ENCODE assay signal across 9 cellular contexts in genomic region chr11:69939551-69940245, GRCh38.
A peak's percentile ranks its signal among the peaks of the same experiment; 100 is the strongest.
DNase-seq lines count a peak whose midpoint lies in the region; ATAC-seq, FAIRE-seq and TF ChIP-seq lines count a peak whose summit lies in the region.
"Had no signal": no experiment of that assay in that cellular context is flagged by ENCODE, and none has a peak within 500 bp of the region (broad histone marks: within the 10 kb centered on the region; RNA-seq: fewer than 3 reads in every experiment).

No MANE protein-coding gene starts in this region.

- TF ChIP-seq POLR2A in transverse colon (IDR thresholded peaks at IDR 0.05): no peak

- H3K9me3 ChIP-seq in neural progenitor cell (ENCODE audit: low read depth) (no peaks in the 10 kb centered on the region), transverse colon (no peaks in the 10 kb centered on the region)
- no peaks in the 10 kb centered on the region for H3K9me3 ChIP-seq in CD4-positive, alpha-beta T cell (ENCODE audit: control insufficient read depth, low read length)

- H3K4me1 Mint-ChIP-seq in WTC11 (peaks cover 11% of the 10 kb centered on the region), neural progenitor cell (peaks cover 17% of the 10 kb centered on the region)
- H3K4me1 Mint-ChIP-seq in CD4-positive, alpha-beta T cell (ENCODE audit: low read depth): no peaks in the 10 kb centered on the region
- H3K4me1 Mint-ChIP-seq: neural crest cell had no signal

- H3K4me2 ChIP-seq in neural progenitor cell: no peak overlapping the region

- H3K27ac Mint-ChIP-seq in WTC11: no peak overlapping the region
- peak overlapping the region; percentile 66 for H3K27ac Mint-ChIP-seq in neural progenitor cell
- no peak overlapping the region for H3K27ac Mint-ChIP-seq in CD4-positive, alpha-beta T cell

- 48 to 100% methylated on average over 1 to 28 of the region's 28 CpGs for WGBS in transverse colon (ENCODE audit: low coverage in 1 of 2), 2 donors

- H3K4me3 Mint-ChIP-seq in WTC11 (no peak overlapping the region), neural progenitor cell (no peak overlapping the region)
- H3K4me3 Mint-ChIP-seq in CD4-positive, alpha-beta T cell: no peak overlapping the region
- H3K4me3 Mint-ChIP-seq: neural crest cell had no signal

- H3K27me3 ChIP-seq in neural progenitor cell (no peaks in the 10 kb centered on the region), transverse colon (peaks cover 20% of the 10 kb centered on the region)
- peaks cover 16% of the 10 kb centered on the region for H3K27me3 ChIP-seq in CD4-positive, alpha-beta T cell (ENCODE audit: control insufficient read depth, insufficient read depth, low read length)

- H4K20me1 ChIP-seq in neural progenitor cell (ENCODE audit: low read depth): no peaks in the 10 kb centered on the region

- in situ Hi-C loops in transverse colon (cut with MboI; ENCODE audit: low pct_ligation_motif_present in 1 of 4, low pct_unique_long_range_greater_than_20kb in 1 of 4, low sequenced_read_pairs in 3 of 4): no loop called here

- intact Hi-C loops in Right ventricle myocardium inferior (cut with DNase I) (loop anchor here (1.0 kb wide), 1 partner anchor 20 kb away; no protein-coding TSS in a partner anchor), transverse colon (cut with DNase I; ENCODE audit: low total_unique reads) (no loop called here)
- intact Hi-C loops in CD4-positive, alpha-beta T cell (cut with DNase I, micrococcal nuclease): loop anchor here in 1 of 2 experiments (10.0 kb wide), 1 partner anchor 135 kb away; the partner anchor contains the start of gene ANO1

- H2AFZ ChIP-seq in neural progenitor cell (replicated peaks): no peak overlapping the region

- no peaks in the 10 kb centered on the region for H3F3A ChIP-seq in neural progenitor cell (ENCODE audit: low read depth)

- H3K27me3 Mint-ChIP-seq in WTC11 (ENCODE audit: low read depth) (peaks cover 5% of the 10 kb centered on the region; the same call in 1 of the 2 replicates), neural progenitor cell (ENCODE audit: insufficient read depth, low read depth) (peaks cover 13% of the 10 kb centered on the region)
- peaks cover 33% of the 10 kb centered on the region for H3K27me3 Mint-ChIP-seq in CD4-positive, alpha-beta T cell

- TF ChIP-seq CTCF in WTC11 (IDR thresholded peaks at IDR 0.05): no peak
- no peak for TF ChIP-seq CTCF in neural progenitor cell (IDR thresholded peaks at IDR 0.05)
- no peak for TF ChIP-seq CTCF in transverse colon (IDR thresholded peaks at IDR 0.05)
- TF ChIP-seq CTCF in CD4-positive, alpha-beta T cell (IDR thresholded peaks at IDR 0.05): no peak

- FAIRE-seq in frontal cortex (lab: Jason Lieb, UNC): no peak

- H3K79me2 ChIP-seq in neural progenitor cell (ENCODE audit: low read depth): no peaks in the 10 kb centered on the region

- no peaks in the 10 kb centered on the region for H3K36me3 ChIP-seq in neural progenitor cell
- no peaks in the 10 kb centered on the region for H3K36me3 ChIP-seq in transverse colon

- ATAC-seq in WTC11 (no peak), Right ventricle myocardium inferior (peak; percentile 92)
- no peak for ATAC-seq in CD4-positive, alpha-beta T cell (ENCODE audit: poor library complexity)

- H3K27ac ChIP-seq in neural progenitor cell: no peak overlapping the region
- peak overlapping the region in 3 of 4 donors; percentile 14 to 53 (median 18) for H3K27ac ChIP-seq in transverse colon
- H3K27ac ChIP-seq in caudate nucleus (ENCODE audit: low read depth, low read length): no peak overlapping the region
- H3K27ac ChIP-seq in CD4-positive, alpha-beta T cell (ENCODE audit: low read depth, low read length): no peak overlapping the region

- no peak for TF ChIP-seq EP300 in transverse colon (IDR thresholded peaks at IDR 0.05; ENCODE audit: low read depth)

- CTCF ChIA-PET in WTC11 (lab: Charles Lee): interaction anchor here (0.7 to 2.0 kb wide), 8 partner anchors 8 to 199 kb away, joined by 3 to 10 read pairs (median 6); no protein-coding TSS in a partner anchor
- CTCF ChIA-PET in CD4-positive, alpha-beta T cell (lab: Charles Lee): no interaction called here

- H3K9ac ChIP-seq in neural progenitor cell: no peak overlapping the region

- H3K9me3 Mint-ChIP-seq in WTC11 (peaks cover 5% of the 10 kb centered on the region), neural progenitor cell (no peaks in the 10 kb centered on the region)
- H3K9me3 Mint-ChIP-seq in CD4-positive, alpha-beta T cell: peaks cover 5% of the 10 kb centered on the region

- H3K4me1 ChIP-seq in neural progenitor cell (no peaks in the 10 kb centered on the region), transverse colon (peaks cover 0 to 7% (median 0%) of the 10 kb centered on the region in 4 donors)

- DNase-seq in WTC11 (ENCODE audit: low spot score): peak; percentile 10
- DNase-seq in Right ventricle myocardium inferior (ENCODE audit: missing footprints): peak; percentile 87
- DNase-seq in neural progenitor cell (ENCODE audit: low spot score): no peak
- no peak for DNase-seq in transverse colon
- DNase-seq in caudate nucleus (lab: John Stamatoyannopoulos, UW): no peak
- no peak for DNase-seq in CD4-positive, alpha-beta T cell
- no peak for DNase-seq in kidney glomerular epithelial cell (lab: John Stamatoyannopoulos, UW)
- no peak for DNase-seq in frontal cortex (ENCODE audit: low spot score in 2 of 2)

- POLR2A ChIA-PET in WTC11 (lab: Charles Lee): interaction anchor here (0.7 to 0.8 kb wide), 2 partner anchors 20 to 138 kb away, joined by 3 to 4 read pairs; no protein-coding TSS in a partner anchor
- POLR2A ChIA-PET in CD4-positive, alpha-beta T cell (lab: Charles Lee): no interaction called here

- no peaks in the 10 kb centered on the region for H3K36me3 Mint-ChIP-seq in WTC11
- H3K36me3 Mint-ChIP-seq in neural progenitor cell: no peaks in the 10 kb centered on the region
- no peaks in the 10 kb centered on the region for H3K36me3 Mint-ChIP-seq in CD4-positive, alpha-beta T cell (ENCODE audit: low read depth)

- H3K4me3 ChIP-seq in neural progenitor cell (no peak overlapping the region), transverse colon (no peak overlapping the region)

TF ChIP-seq in WTC11, 78 proteins besides CTCF, POLR2A, EP300 and RAD21:
- no peak for TF ChIP-seq RELA (CRISPR knock-in tag; IDR thresholded peaks at IDR 0.05; ENCODE audit: borderline replicate concordance)
- TF ChIP-seq FOXK1 (CRISPR knock-in tag; IDR thresholded peaks at IDR 0.05): no peak
- TF ChIP-seq, protein P1, sequence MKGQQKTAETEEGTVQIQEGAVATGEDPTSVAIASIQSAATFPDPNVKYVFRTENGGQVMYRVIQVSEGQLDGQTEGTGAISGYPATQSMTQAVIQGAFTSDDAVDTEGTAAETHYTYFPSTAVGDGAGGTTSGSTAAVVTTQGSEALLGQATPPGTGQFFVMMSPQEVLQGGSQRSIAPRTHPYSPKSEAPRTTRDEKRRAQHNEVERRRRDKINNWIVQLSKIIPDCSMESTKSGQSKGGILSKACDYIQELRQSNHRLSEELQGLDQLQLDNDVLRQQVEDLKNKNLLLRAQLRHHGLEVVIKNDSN (CRISPR knock-in tag; IDR thresholded peaks at IDR 0.05): no peak
- no peak for TF ChIP-seq NR2C2 (CRISPR knock-in tag; IDR thresholded peaks at IDR 0.05)
- TF ChIP-seq CREM (CRISPR knock-in tag; IDR thresholded peaks at IDR 0.05): no peak
- TF ChIP-seq TCF7 (CRISPR knock-in tag; IDR thresholded peaks at IDR 0.05; ENCODE audit: low read depth): no peak
- TF ChIP-seq CREB1 (CRISPR knock-in tag; IDR thresholded peaks at IDR 0.05): no peak
- TF ChIP-seq AR (CRISPR knock-in tag; IDR thresholded peaks at IDR 0.05): no peak
- no peak for TF ChIP-seq SMAD4 (CRISPR knock-in tag; IDR thresholded peaks at IDR 0.05)
- TF ChIP-seq NFE2L1 (CRISPR knock-in tag; IDR thresholded peaks at IDR 0.05): no peak
- no peak for TF ChIP-seq ZNF317 (CRISPR knock-in tag; IDR thresholded peaks at IDR 0.05; ENCODE audit: borderline replicate concordance, low read depth)
- TF ChIP-seq E2F4 (CRISPR knock-in tag; IDR thresholded peaks at IDR 0.05; ENCODE audit: borderline replicate concordance, low read depth): no peak
- no peak for TF ChIP-seq GTF2I (CRISPR knock-in tag; conservative IDR thresholded peaks at IDR 0.05)
TF ChIP-seq in WTC11: peak in this region for 0.

Comparison
In these comparisons a context has a peak if more than half of its experiments do, and no peak if none do; other contexts are left out.
1. DNase-seq: peak in WTC11 (single experiment) and Right ventricle myocardium inferior (single experiment); none in neural progenitor cell (single experiment), transverse colon (single experiment), caudate nucleus (0 of 61), CD4-positive, alpha-beta T cell (0 of 10), kidney glomerular epithelial cell (single experiment) and frontal cortex (0 of 2).
2. H3K27ac ChIP-seq: peak in transverse colon (3 of 4); none in neural progenitor cell (single experiment), caudate nucleus (single experiment) and CD4-positive, alpha-beta T cell (single experiment).